In the genomic region with DNA sequence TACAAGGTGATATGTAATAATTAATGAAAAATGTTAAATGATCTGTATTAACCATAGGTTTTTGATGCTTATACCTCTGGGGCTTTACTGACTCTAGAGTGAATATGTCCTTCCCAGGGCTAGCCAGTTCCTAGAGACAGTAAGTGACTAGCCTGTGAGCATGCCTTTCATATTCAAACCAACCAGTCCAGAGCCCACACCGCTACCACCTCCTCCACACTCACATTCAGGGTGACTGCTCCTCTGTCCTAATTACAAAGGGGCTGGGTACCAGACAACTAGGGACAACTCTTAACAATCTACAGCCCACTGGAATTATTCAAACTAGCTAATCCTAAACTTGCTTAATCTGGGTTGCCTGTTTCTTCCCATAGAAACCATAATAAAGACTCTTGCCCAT, we compare ENCODE assay signal across 32 cellular contexts.
"Had no signal": no experiment of that assay in that cellular context is flagged by ENCODE, and none has a peak within 500 bp of the region (broad histone marks: within the 10 kb centered on the region; RNA-seq: fewer than 3 reads in every experiment).

No MANE protein-coding gene starts in this region.

- H3K27ac ChIP-seq: ascending aorta, breast epithelium, coronary artery, dorsolateral prefrontal cortex, WERI-Rb-1 had no signal

- H3K9me3 Mint-ChIP-seq: activated CD4-positive, alpha-beta memory T cell treated with anti-CD3 and anti-CD28 coated beads for 36 hours; activated CD4-positive, alpha-beta T cell treated with anti-CD3 and anti-CD28 coated beads, Interleukin-2, amount 10 ng/mL, durations not matched to agents 24 days and 14 days; activated naive CD4-positive, alpha-beta T cell treated with anti-CD3 and anti-CD28 coated beads for 36 hours; activated naive CD4-positive, alpha-beta T cell treated with anti-CD3 and anti-CD28 coated beads, Interleukin-2, amount 50 U/mL, for 72 hours; activated T-cell treated with anti-CD3 and anti-CD28 coated beads, Interleukin-2, amount 50 U/mL, for 72 hours; brain; central memory CD8-positive, alpha-beta T cell; dendritic cell treated with granulocyte-macrophage colony-stimulating factor and Interleukin-4, amounts not matched to agents 40 ng/mL and 50 ng/mL, for 4 days; endodermal cell; T-cell; T-helper 1 cell treated with Interleukin-12 subunit alpha and Interleukin-12 subunit beta and Interleukin-4 antibody, amounts not matched to agents 30 μg/mL and 1 μg/mL, for 36 hours; T-helper 2 cell treated with Interferon-gamma antibody and Interleukin-4, amounts not matched to agents 5 μg/mL and 100 μg/mL, for 36 hours had no signal

- ATAC-seq: activated CD4-positive, alpha-beta T cell treated with anti-CD3 and anti-CD28 coated beads for 36 hours; activated CD8-positive, alpha-beta memory T cell treated with anti-CD3 and anti-CD28 coated beads, Interleukin-2, amount 10 ng/mL, durations not matched to agents 7 days and 5 days; activated CD8-positive, alpha-beta T cell treated with anti-CD3 and anti-CD28 coated beads, Interleukin-2, amount 10 ng/mL, durations not matched to agents 7 days and 5 days; activated T-cell treated with anti-CD3 and anti-CD28 coated beads, Interleukin-2, amount 50 U/mL, for 72 hours; esophagus mucosa; T-cell had no signal

- H3K4me3 ChIP-seq: ascending aorta, breast epithelium, coronary artery, dorsolateral prefrontal cortex had no signal

- H3K4me1 Mint-ChIP-seq: activated CD4-positive, alpha-beta T cell treated with anti-CD3 and anti-CD28 coated beads for 36 hours; activated CD8-positive, alpha-beta memory T cell treated with anti-CD3 and anti-CD28 coated beads, Interleukin-2, amount 10 ng/mL, durations not matched to agents 7 days and 5 days; brain; central memory CD8-positive, alpha-beta T cell; endodermal cell; T-cell had no signal

- H3K27ac Mint-ChIP-seq: activated CD4-positive, alpha-beta memory T cell treated with anti-CD3 and anti-CD28 coated beads for 36 hours; activated CD4-positive, alpha-beta T cell treated with anti-CD3 and anti-CD28 coated beads for 36 hours; activated CD4-positive, alpha-beta T cell treated with anti-CD3 and anti-CD28 coated beads, Interleukin-2, amount 10 ng/mL, durations not matched to agents 24 days and 14 days; activated CD8-positive, alpha-beta T cell treated with anti-CD3 and anti-CD28 coated beads, Interleukin-2, amount 10 ng/mL, durations not matched to agents 7 days and 5 days; activated naive CD4-positive, alpha-beta T cell treated with anti-CD3 and anti-CD28 coated beads for 36 hours; activated naive CD4-positive, alpha-beta T cell treated with anti-CD3 and anti-CD28 coated beads, Interleukin-2, amount 50 U/mL, for 72 hours; dendritic cell treated with granulocyte-macrophage colony-stimulating factor and Interleukin-4, amounts not matched to agents 40 ng/mL and 50 ng/mL, for 4 days; endodermal cell; T-cell; T-helper 1 cell treated with Interleukin-12 subunit alpha and Interleukin-12 subunit beta and Interleukin-4 antibody, amounts not matched to agents 30 μg/mL and 1 μg/mL, for 36 hours; T-helper 2 cell treated with Interferon-gamma antibody and Interleukin-4, amounts not matched to agents 5 μg/mL and 100 μg/mL, for 36 hours had no signal

- DNase-seq: activated CD4-positive, alpha-beta memory T cell treated with anti-CD3 and anti-CD28 coated beads for 36 hours; activated CD4-positive, alpha-beta T cell treated with anti-CD3 and anti-CD28 coated beads for 36 hours; activated CD4-positive, alpha-beta T cell treated with anti-CD3 and anti-CD28 coated beads, Interleukin-2, amount 10 ng/mL, durations not matched to agents 24 days and 14 days; activated CD4-positive, CD25-positive, alpha-beta regulatory T cell; activated CD4-positive, CD25-positive, alpha-beta regulatory T cell treated with anti-CD3 and anti-CD28 coated beads, Interleukin-2, amount 50 U/mL, for 72 hours; activated CD8-positive, alpha-beta memory T cell treated with anti-CD3 and anti-CD28 coated beads, Interleukin-2, amount 10 ng/mL, durations not matched to agents 7 days and 5 days; activated CD8-positive, alpha-beta memory T cell treated with anti-CD3 and anti-CD28 coated beads, Interleukin-2, amount 50 U/mL, for 4 hours; activated CD8-positive, alpha-beta T cell treated with anti-CD3 and anti-CD28 coated beads, Interleukin-2, amount 10 ng/mL, durations not matched to agents 7 days and 5 days; activated effector memory CD4-positive, alpha-beta T cell treated with Interleukin-2 at 50 U/mL for 16 hours; activated gamma-delta T cell treated with Interleukin-2 at 50 U/mL for 16 hours; activated naive CD4-positive, alpha-beta T cell treated with anti-CD3 and anti-CD28 coated beads for 36 hours; activated T-cell treated with anti-CD3 and anti-CD28 coated beads, Interleukin-2, amount 50 U/mL, for 1 hour; activated T-cell treated with anti-CD3 and anti-CD28 coated beads, Interleukin-2, amount 50 U/mL, for 72 hours; dorsolateral prefrontal cortex; effector memory CD4-positive, alpha-beta T cell; endodermal cell; foreskin fibroblast; head of caudate nucleus; hippocampal formation; T-cell; T1000; WERI-Rb-1 had no signal

- H3K9me3 ChIP-seq: ascending aorta, breast epithelium had no signal

- H3K4me1 ChIP-seq: ascending aorta, breast epithelium had no signal

- H3K4me3 Mint-ChIP-seq: activated CD4-positive, alpha-beta memory T cell treated with anti-CD3 and anti-CD28 coated beads for 36 hours; activated CD4-positive, alpha-beta T cell treated with anti-CD3 and anti-CD28 coated beads for 36 hours; activated CD4-positive, alpha-beta T cell treated with anti-CD3 and anti-CD28 coated beads, Interleukin-2, amount 10 ng/mL, durations not matched to agents 24 days and 14 days; activated CD8-positive, alpha-beta memory T cell treated with anti-CD3 and anti-CD28 coated beads, Interleukin-2, amount 10 ng/mL, durations not matched to agents 7 days and 5 days; activated CD8-positive, alpha-beta T cell treated with anti-CD3 and anti-CD28 coated beads, Interleukin-2, amount 10 ng/mL, durations not matched to agents 7 days and 5 days; activated naive CD4-positive, alpha-beta T cell treated with anti-CD3 and anti-CD28 coated beads for 36 hours; activated T-cell treated with anti-CD3 and anti-CD28 coated beads, Interleukin-2, amount 50 U/mL, for 72 hours; brain; central memory CD8-positive, alpha-beta T cell; dendritic cell treated with granulocyte-macrophage colony-stimulating factor and Interleukin-4, amounts not matched to agents 40 ng/mL and 50 ng/mL, for 4 days; endodermal cell; T-cell; T-helper 1 cell treated with Interleukin-12 subunit alpha and Interleukin-12 subunit beta and Interleukin-4 antibody, amounts not matched to agents 30 μg/mL and 1 μg/mL, for 36 hours; T-helper 2 cell treated with Interferon-gamma antibody and Interleukin-4, amounts not matched to agents 5 μg/mL and 100 μg/mL, for 36 hours had no signal

- H3K27me3 ChIP-seq: ascending aorta, breast epithelium, dorsolateral prefrontal cortex had no signal

- H3K27me3 Mint-ChIP-seq: activated CD4-positive, alpha-beta memory T cell treated with anti-CD3 and anti-CD28 coated beads for 36 hours; activated CD4-positive, alpha-beta T cell treated with anti-CD3 and anti-CD28 coated beads for 36 hours; activated CD4-positive, alpha-beta T cell treated with anti-CD3 and anti-CD28 coated beads, Interleukin-2, amount 10 ng/mL, durations not matched to agents 24 days and 14 days; activated CD8-positive, alpha-beta memory T cell treated with anti-CD3 and anti-CD28 coated beads, Interleukin-2, amount 10 ng/mL, durations not matched to agents 7 days and 5 days; brain; central memory CD8-positive, alpha-beta T cell; dendritic cell treated with granulocyte-macrophage colony-stimulating factor and Interleukin-4, amounts not matched to agents 40 ng/mL and 50 ng/mL, for 4 days; T-cell had no signal
